21 cellular contexts compared by ENCODE assay signal in genomic region chr6:110217255-110217654, GRCh38. TPM values are rescaled to one million over a fixed set of nuclear protein-coding genes. Genes with fewer than 3 reads are reported as not detected.
DNase-seq lines count a peak whose midpoint lies in the region; ATAC-seq and TF ChIP-seq lines count a peak whose summit lies in the region.
"Had no signal": no experiment of that assay in that cellular context is flagged by ENCODE, and none has a peak within 500 bp of the region (broad histone marks: within the 10 kb centered on the region; RNA-seq: fewer than 3 reads in every experiment).

No MANE protein-coding gene starts in this region.

- POLR2A ChIA-PET in CD8-positive, alpha-beta T cell (lab: Charles Lee): interaction anchor here (1.9 kb wide), 1 partner anchor 11 kb away, joined by 7 read pairs; no protein-coding TSS in a partner anchor
- POLR2A ChIA-PET in HEK293T (lab: Yijun Ruan, JAX): interaction anchor here (0.6 kb wide), 1 partner anchor 101 kb away, joined by 3 read pairs; no protein-coding TSS in a partner anchor

- H3K9me2 ChIP-seq in hepatocyte (replicated peaks; ENCODE audit: insufficient read depth): no peaks in the 10 kb centered on the region

- in situ Hi-C loops in brain microvascular endothelial cell (cut with HindIII; ENCODE audit: low pct_ligation_motif_present, low sequenced_read_pairs): no loop called here

- DNase-seq in CD8-positive, alpha-beta T cell: no peak
- DNase-seq in HK-2 (ENCODE audit: unreplicated experiment): peak; percentile 49
- peak; percentile 4 for DNase-seq in brain microvascular endothelial cell
- peak; percentile 41 for DNase-seq in iris pigment epithelial cell (ENCODE audit: low read depth)
- DNase-seq in hepatocyte (ENCODE audit: low spot score): no peak
- no peak for DNase-seq in Right ventricle myocardium inferior (ENCODE audit: missing footprints)
- DNase-seq in HEK293T (ENCODE audit: extremely low spot score): no peak
- no peak for DNase-seq in H7
- DNase-seq: activated naive CD4-positive, alpha-beta T cell treated with Interleukin-2 at 50 U/mL for 16 hours; DMS79 treated with DMSO at 0.1 percent for 48 hours; immature natural killer cell; NCI-H2171; RPMI8226; stimulated activated CD4-positive, alpha-beta T cell treated with anti-CD3 and anti-CD28 coated beads, Interleukin-2, amount 100 ng/mL, for 48 hours; T-helper 2 cell had no signal

- H3K27ac Mint-ChIP-seq in CD8-positive, alpha-beta T cell: peak overlapping the region; percentile 13
- H3K27ac Mint-ChIP-seq: immature natural killer cell, mesothelial cell of epicardium had no signal

- CTCF ChIA-PET in CD8-positive, alpha-beta T cell (lab: Charles Lee): interaction anchor here (1.4 to 1.7 kb wide), 3 partner anchors 12 to 174 kb away, joined by 3 to 7 read pairs (median 3); no protein-coding TSS in a partner anchor
- CTCF ChIA-PET in HEK293T (lab: Yijun Ruan, JAX): no interaction called here

- H2AFZ ChIP-seq in hepatocyte: no peak overlapping the region

- WGBS in hepatocyte (ENCODE audit: low lambda C conversion rate, missing lambda C conversion rate): 100% methylated on average over 2 of the region's 2 CpGs

- no peak for ATAC-seq in CD8-positive, alpha-beta T cell
- no peak for ATAC-seq in Right ventricle myocardium inferior
- ATAC-seq: sciatic nerve had no signal

- H3K79me2 ChIP-seq in hepatocyte: no peaks in the 10 kb centered on the region

- no peak overlapping the region for H3K4me3 Mint-ChIP-seq in CD8-positive, alpha-beta T cell
- H3K4me3 Mint-ChIP-seq: central memory CD8-positive, alpha-beta T cell; IgD-negative memory B cell; immature natural killer cell; mesothelial cell of epicardium had no signal

- TF ChIP-seq CTCF in CD8-positive, alpha-beta T cell (IDR thresholded peaks at IDR 0.05): no peak
- TF ChIP-seq CTCF in brain microvascular endothelial cell (IDR thresholded peaks at IDR 0.05; ENCODE audit: low read depth, low read length, missing control alignments) (no peak), hepatocyte (IDR thresholded peaks at IDR 0.05; ENCODE audit: poor library complexity) (no peak)

- intact Hi-C loops in CD8-positive, alpha-beta T cell (cut with DNase I, micrococcal nuclease): no loop called here
- intact Hi-C loops in Right ventricle myocardium inferior (cut with DNase I): no loop called here

- H3K4me3 ChIP-seq in CD8-positive, alpha-beta T cell (ENCODE audit: low read depth, low read length): no peak overlapping the region
- H3K4me3 ChIP-seq in brain microvascular endothelial cell (ENCODE audit: low read depth, low read length) (no peak overlapping the region), hepatocyte (no peak overlapping the region), H7 (ENCODE audit: insufficient read depth, low read depth, low read length) (no peak overlapping the region)
- H3K4me3 ChIP-seq: BLaER1, HAP-1 had no signal

- H3K36me3 Mint-ChIP-seq in CD8-positive, alpha-beta T cell: peaks cover 84% of the 10 kb centered on the region

- H3K36me3 ChIP-seq in CD8-positive, alpha-beta T cell (ENCODE audit: insufficient read depth, low read length): peaks cover 50% of the 10 kb centered on the region
- H3K36me3 ChIP-seq in brain microvascular endothelial cell (replicated peaks) (peaks cover 13% of the 10 kb centered on the region), hepatocyte (replicated peaks; ENCODE audit: insufficient read depth, low read depth) (no peaks in the 10 kb centered on the region), H7 (replicated peaks; ENCODE audit: control insufficient read depth, insufficient read depth, low read length) (peaks cover 6% of the 10 kb centered on the region)

- no peaks in the 10 kb centered on the region for H3K27me3 ChIP-seq in CD8-positive, alpha-beta T cell (ENCODE audit: insufficient read depth, low read length)
- H3K27me3 ChIP-seq in brain microvascular endothelial cell (replicated peaks) (no peaks in the 10 kb centered on the region), hepatocyte (no peaks in the 10 kb centered on the region), H7 (ENCODE audit: control insufficient read depth, insufficient read depth, low read length) (no peaks in the 10 kb centered on the region)
- H3K27me3 ChIP-seq: BLaER1 had no signal

- no peak overlapping the region for H3K27ac ChIP-seq in CD8-positive, alpha-beta T cell (ENCODE audit: low read depth, low read length)
- H3K27ac ChIP-seq in brain microvascular endothelial cell (no peak overlapping the region), hepatocyte (no peak overlapping the region)
- H3K27ac ChIP-seq: BLaER1 had no signal

- no peaks in the 10 kb centered on the region for H3K4me1 ChIP-seq in CD8-positive, alpha-beta T cell (ENCODE audit: insufficient read depth, low read length)
- H3K4me1 ChIP-seq in hepatocyte (ENCODE audit: insufficient read depth): no peaks in the 10 kb centered on the region
- H3K4me1 ChIP-seq: HAP-1 had no signal

- no peaks in the 10 kb centered on the region for H3K27me3 Mint-ChIP-seq in CD8-positive, alpha-beta T cell (ENCODE audit: low read depth)
- H3K27me3 Mint-ChIP-seq: central memory CD8-positive, alpha-beta T cell; IgD-negative memory B cell had no signal

- no peaks in the 10 kb centered on the region for H3K9me3 ChIP-seq in CD8-positive, alpha-beta T cell (ENCODE audit: low read length)
- no peaks in the 10 kb centered on the region for H3K9me3 ChIP-seq in hepatocyte (ENCODE audit: low read depth)
- H3K9me3 ChIP-seq: BLaER1, HAP-1 had no signal

- no peaks in the 10 kb centered on the region for H4K20me1 ChIP-seq in hepatocyte (ENCODE audit: insufficient read depth, poor library complexity, severe bottlenecking)
- H4K20me1 ChIP-seq: BLaER1 had no signal

- no peak overlapping the region for H3K4me2 ChIP-seq in hepatocyte
- H3K4me2 ChIP-seq: BLaER1 had no signal

- no peaks in the 10 kb centered on the region for H3K9me3 Mint-ChIP-seq in CD8-positive, alpha-beta T cell
- H3K9me3 Mint-ChIP-seq: central memory CD8-positive, alpha-beta T cell; IgD-negative memory B cell; immature natural killer cell; mesothelial cell of epicardium had no signal

- H3K4me1 Mint-ChIP-seq in CD8-positive, alpha-beta T cell (ENCODE audit: low read depth): no peaks in the 10 kb centered on the region
- H3K4me1 Mint-ChIP-seq: central memory CD8-positive, alpha-beta T cell; immature natural killer cell; mesothelial cell of epicardium had no signal

TF ChIP-seq in HEK293T, 16 proteins besides CTCF, POLR2A, EP300 and RAD21:
- TF ChIP-seq SUZ12 (IDR thresholded peaks at IDR 0.05) (no peak), NFRKB (IDR thresholded peaks at IDR 0.05) (no peak), ARNT (IDR thresholded peaks at IDR 0.05) (no peak), HDGF (IDR thresholded peaks at IDR 0.05; ENCODE audit: borderline replicate concordance) (no peak), TARDBP (IDR thresholded peaks at IDR 0.05) (no peak), FOXM1 (IDR thresholded peaks at IDR 0.05; ENCODE audit: borderline replicate concordance) (no peak), BHLHE40 (IDR thresholded peaks at IDR 0.05; ENCODE audit: borderline replicate concordance) (no peak)

RNA-seq across cellular contexts. Expression of gene CDC40, which starts 37.0 kb away (rescaled TPM):
- 10 to 100 TPM; 36.7 to 40.0 TPM for total RNA-seq in CD8-positive, alpha-beta T cell
- 19.9 and 20.8 TPM in 2 replicates for total RNA-seq in hepatocyte
- polyA plus RNA-seq in hepatocyte: 13.9 and 26.9 TPM in 2 replicates
- 15.7 TPM for total RNA-seq in Right ventricle myocardium inferior
- 23.1 and 32.6 TPM in 2 replicates for total RNA-seq in H7 (2014; rRNA removed; shearing (Covaris generic))

RNA-seq across cellular contexts. Expression of gene WASF1, which starts 37.8 kb away (rescaled TPM):
- 1 to 10 TPM; 1.1 to 1.7 TPM for total RNA-seq in CD8-positive, alpha-beta T cell
- total RNA-seq in hepatocyte: 14.1 and 15.8 TPM in 2 replicates
- polyA plus RNA-seq in hepatocyte: 23.2 and 24.6 TPM in 2 replicates
- total RNA-seq in Right ventricle myocardium inferior: 1.8 TPM
- 15.3 and 17.6 TPM in 2 replicates for total RNA-seq in H7 (2014; rRNA removed; shearing (Covaris generic))

Comparison
In these comparisons a context has a peak if more than half of its experiments do, and no peak if none do; other contexts are left out.
1. DNase-seq: peak in HK-2 (single experiment), brain microvascular endothelial cell (single experiment) and iris pigment epithelial cell (single experiment); none in CD8-positive, alpha-beta T cell (0 of 7), hepatocyte (single experiment), Right ventricle myocardium inferior (single experiment), HEK293T (single experiment) and H7 (single experiment).